8 cellular contexts compared by ENCODE assay signal in the genomic region with DNA sequence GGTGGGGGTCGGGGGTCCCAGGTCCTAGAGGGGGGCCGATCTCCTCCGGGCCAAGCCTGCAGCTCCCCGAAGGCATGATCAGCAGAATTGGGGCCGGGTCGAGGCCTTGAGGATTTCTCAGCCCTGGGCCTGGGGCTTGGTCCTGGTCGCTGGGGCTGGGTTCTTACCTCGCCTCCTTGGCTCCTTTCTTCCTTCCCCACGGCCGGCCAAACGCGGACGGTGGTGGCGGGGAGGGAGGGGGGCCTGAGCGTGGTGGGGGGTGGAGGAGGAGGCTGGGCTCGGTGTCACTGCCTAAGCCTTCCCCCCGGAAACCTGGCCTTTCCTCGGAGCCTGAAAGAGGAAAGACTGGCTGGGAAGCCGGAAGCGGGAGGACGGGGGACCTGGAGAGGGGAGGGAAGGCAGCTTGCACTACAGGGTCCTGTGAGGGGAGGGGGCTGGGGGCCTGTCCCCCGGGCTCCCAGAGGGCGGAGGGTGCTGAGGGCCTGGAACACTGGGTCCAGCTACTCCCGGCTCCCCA. TPM values are rescaled to one million over a fixed set of nuclear protein-coding genes. Genes with fewer than 3 reads are reported as not detected.
DNase-seq lines count a peak whose midpoint lies in the region; ATAC-seq and TF ChIP-seq lines count a peak whose summit lies in the region.

A gene with protein sequence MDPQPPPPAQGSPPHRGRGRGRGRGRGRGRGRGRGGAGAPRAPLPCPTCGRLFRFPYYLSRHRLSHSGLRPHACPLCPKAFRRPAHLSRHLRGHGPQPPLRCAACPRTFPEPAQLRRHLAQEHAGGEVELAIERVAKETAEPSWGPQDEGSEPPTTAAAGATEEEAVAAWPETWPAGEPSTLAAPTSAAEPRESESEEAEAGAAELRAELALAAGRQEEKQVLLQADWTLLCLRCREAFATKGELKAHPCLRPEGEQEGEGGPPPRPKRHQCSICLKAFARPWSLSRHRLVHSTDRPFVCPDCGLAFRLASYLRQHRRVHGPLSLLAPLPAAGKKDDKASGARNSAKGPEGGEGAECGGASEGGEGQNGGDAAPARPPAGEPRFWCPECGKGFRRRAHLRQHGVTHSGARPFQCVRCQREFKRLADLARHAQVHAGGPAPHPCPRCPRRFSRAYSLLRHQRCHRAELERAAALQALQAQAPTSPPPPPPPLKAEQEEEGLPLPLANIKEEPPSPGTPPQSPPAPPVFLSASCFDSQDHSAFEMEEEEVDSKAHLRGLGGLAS (minus strand): TSS at position 221 of the 517 bp plus-strand sequence. CDS start 1,209 bp downstream, outside the sequence.

- H3K27me3 ChIP-seq in dorsolateral prefrontal cortex: no peaks in the 10 kb centered on the region

- peak; percentile 86 for DNase-seq in COR-L47 (lab: John Stamatoyannopoulos, UW)
- DNase-seq in NCI-H526 (lab: John Stamatoyannopoulos, UW): peak; percentile 81 to 95
- peak; percentile 69 for DNase-seq in activated CD4-positive, alpha-beta T cell treated with anti-CD3 and anti-CD28 coated beads, Interleukin-2, amount 50 U/mL, for 1 hour
- DNase-seq in dorsolateral prefrontal cortex: peak; percentile 80 to 94 (median 88)
- DNase-seq in lower leg skin (ENCODE audit: low spot score in 2 of 2): peak; percentile 72 to 97
- DNase-seq in stimulated activated CD4-positive, alpha-beta T cell treated with anti-CD3 and anti-CD28 coated beads, Interleukin-2, amount 100 ng/mL, for 48 hours: peak; percentile 78

- WGBS in lower leg skin, 2 donors: 0 to 2% methylated on average over 8 to 24 of the region's 24 CpGs

- ATAC-seq in HG03045 (IDR thresholded peaks at IDR 0.05; ENCODE audit: unreplicated experiment) (peak; percentile 37), GM18907 (IDR thresholded peaks at IDR 0.05; ENCODE audit: unreplicated experiment) (no peak)

- peak within 1 kb of the TSS; percentile 70 to 99 (median 95) for H3K27ac ChIP-seq in dorsolateral prefrontal cortex

- no peak for TF ChIP-seq POLR2A in lower leg skin (IDR thresholded peaks at IDR 0.05)

- TF ChIP-seq CTCF in dorsolateral prefrontal cortex (IDR thresholded peaks at IDR 0.05 in 54 of 56, conservative IDR thresholded peaks at IDR 0.05 in 2 of 56; ENCODE audit: low read depth in 1 of 56, partially characterized antibody in 56 of 56) (peak in 12 of 56 donors; percentile 13 to 32 (median 22)), lower leg skin (IDR thresholded peaks at IDR 0.05) (no peak)

- peak within 1 kb of the TSS; percentile 50 to 98 (median 88) for H3K4me3 ChIP-seq in dorsolateral prefrontal cortex
- peak within 1 kb of the TSS; percentile 67 for H3K4me3 ChIP-seq in lower leg skin (ENCODE audit: low read depth, poor library complexity, severe bottlenecking)

- intact Hi-C loops in dorsolateral prefrontal cortex (cut with DNase I): no loop called here
- intact Hi-C loops in lower leg skin (cut with DNase I; ENCODE audit: low total_unique reads): no loop called here

RNA-seq across cellular contexts. Expression of the gene that starts here (rescaled TPM):
- total RNA-seq in dorsolateral prefrontal cortex (10 to 100 TPM in 119 of 120 experiments, 1 to 10 TPM in 1; 9.4 to 22.9 (median 15.7) TPM), lower leg skin (1 to 10 TPM; 4.2 to 5.1 (median 4.6) TPM)
